In the genomic region with DNA sequence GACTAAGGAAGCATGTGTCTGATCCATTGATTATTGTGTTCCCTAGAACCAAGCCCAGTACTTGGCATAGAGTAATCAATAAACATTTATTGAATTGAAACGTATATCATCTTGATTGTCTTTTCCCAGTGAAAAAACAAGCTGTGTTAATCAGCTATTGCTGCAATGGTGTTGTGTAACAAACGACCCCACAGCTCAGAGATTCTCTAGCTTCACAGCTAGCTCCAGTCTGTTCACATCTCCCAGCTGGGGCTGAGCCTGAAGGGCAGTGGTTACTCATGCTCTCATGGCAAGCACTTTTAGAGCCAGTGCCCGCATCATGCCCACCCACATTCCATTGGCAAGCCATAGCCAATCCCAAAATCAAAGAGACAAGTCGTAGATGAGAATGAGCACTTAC, we compare ENCODE assay signal across 24 cellular contexts.
"Had no signal": no experiment of that assay in that cellular context is flagged by ENCODE, and none has a peak within 500 bp of the region (broad histone marks: within the 10 kb centered on the region; RNA-seq: fewer than 3 reads in every experiment).

No MANE protein-coding gene starts in this region.

- H3K9ac ChIP-seq: neural progenitor cell had no signal

- H3K4me3 ChIP-seq: left lung, lower lobe of right lung, neural progenitor cell, testis, transverse colon had no signal

- H3K27me3 ChIP-seq: left lung, neural progenitor cell, testis, transverse colon had no signal

- H3K9me3 ChIP-seq: left lung, lower lobe of right lung, testis, transverse colon had no signal

- H3K4me1 ChIP-seq: transverse colon had no signal

- H3K36me3 ChIP-seq: left lung, lower lobe of right lung, neural progenitor cell, transverse colon, WERI-Rb-1 had no signal

- H3K27me3 Mint-ChIP-seq: activated naive CD4-positive, alpha-beta T cell treated with anti-CD3 and anti-CD28 coated beads, Interleukin-2, amount 50 U/mL, for 24 hours; activated T-cell treated with anti-CD3 and anti-CD28 coated beads, Interleukin-2, amount 50 U/mL, for 24 hours had no signal

- H3K27ac ChIP-seq: left lung, lower lobe of right lung, neural progenitor cell, testis, transverse colon, WERI-Rb-1 had no signal

- H3K4me3 Mint-ChIP-seq: activated CD4-positive, alpha-beta memory T cell treated with anti-CD3 and anti-CD28 coated beads, Interleukin-2, amount 10 ng/mL, durations not matched to agents 7 days and 5 days; activated CD4-positive, alpha-beta T cell treated with anti-CD3 and anti-CD28 coated beads, Interleukin-2, amount 10 ng/mL, durations not matched to agents 7 days and 5 days; activated naive CD4-positive, alpha-beta T cell treated with anti-CD3 and anti-CD28 coated beads, Interleukin-2, amount 50 U/mL, for 24 hours; activated naive CD8-positive, alpha-beta T cell treated with anti-CD3 and anti-CD28 coated beads, Interleukin-2, amount 50 U/mL, for 24 hours; activated T-cell treated with anti-CD3 and anti-CD28 coated beads, Interleukin-2, amount 50 U/mL, for 24 hours; endodermal cell; neural progenitor cell had no signal

- H3K4me2 ChIP-seq: neural progenitor cell had no signal

- H3K9me3 Mint-ChIP-seq: activated CD4-positive, alpha-beta memory T cell treated with anti-CD3 and anti-CD28 coated beads, Interleukin-2, amount 10 ng/mL, durations not matched to agents 7 days and 5 days; activated CD4-positive, alpha-beta T cell treated with anti-CD3 and anti-CD28 coated beads, Interleukin-2, amount 10 ng/mL, durations not matched to agents 7 days and 5 days; activated naive CD4-positive, alpha-beta T cell treated with anti-CD3 and anti-CD28 coated beads, Interleukin-2, amount 50 U/mL, for 24 hours; activated naive CD8-positive, alpha-beta T cell treated with anti-CD3 and anti-CD28 coated beads, Interleukin-2, amount 50 U/mL, for 24 hours; activated T-cell treated with anti-CD3 and anti-CD28 coated beads, Interleukin-2, amount 50 U/mL, for 24 hours; endodermal cell; naive thymus-derived CD8-positive, alpha-beta T cell; neural progenitor cell had no signal

- H3K27ac Mint-ChIP-seq: activated CD4-positive, alpha-beta memory T cell treated with anti-CD3 and anti-CD28 coated beads, Interleukin-2, amount 10 ng/mL, durations not matched to agents 7 days and 5 days; activated CD4-positive, alpha-beta T cell treated with anti-CD3 and anti-CD28 coated beads, Interleukin-2, amount 10 ng/mL, durations not matched to agents 7 days and 5 days; activated naive CD4-positive, alpha-beta T cell treated with anti-CD3 and anti-CD28 coated beads, Interleukin-2, amount 50 U/mL, for 24 hours; activated naive CD8-positive, alpha-beta T cell treated with anti-CD3 and anti-CD28 coated beads, Interleukin-2, amount 50 U/mL, for 24 hours; activated T-cell treated with anti-CD3 and anti-CD28 coated beads, Interleukin-2, amount 50 U/mL, for 24 hours; endodermal cell; neural progenitor cell had no signal

- H2AFZ ChIP-seq: neural progenitor cell had no signal

- H3K36me3 Mint-ChIP-seq: activated naive CD4-positive, alpha-beta T cell treated with anti-CD3 and anti-CD28 coated beads, Interleukin-2, amount 50 U/mL, for 24 hours; naive thymus-derived CD8-positive, alpha-beta T cell; neural progenitor cell had no signal

- DNase-seq: activated CD4-positive, alpha-beta memory T cell treated with anti-CD3 and anti-CD28 coated beads, Interleukin-2, amount 10 ng/mL, durations not matched to agents 7 days and 5 days; activated CD4-positive, alpha-beta T cell treated with anti-CD3 and anti-CD28 coated beads, Interleukin-2, amount 10 ng/mL, durations not matched to agents 7 days and 5 days; activated CD8-positive, alpha-beta memory T cell treated with anti-CD3 and anti-CD28 coated beads, Interleukin-2, amount 50 U/mL, for 48 hours; activated naive CD8-positive, alpha-beta T cell treated with anti-CD3 and anti-CD28 coated beads, Interleukin-2, amount 50 U/mL, for 24 hours; activated T-cell treated with anti-CD3 and anti-CD28 coated beads, Interleukin-2, amount 50 U/mL, for 24 hours; amygdala; central memory CD4-positive, alpha-beta T cell; endodermal cell; foreskin fibroblast; left lung; lower lobe of right lung; mesenchymal stem cell; naive thymus-derived CD8-positive, alpha-beta T cell; occipital lobe; right cardiac atrium; stimulated activated CD4-positive, alpha-beta T cell treated with anti-CD3 and anti-CD28 coated beads, Interleukin-12 subunit alpha, Interleukin-12 subunit beta, amount 100 ng/mL, for 4 hours; stimulated activated CD4-positive, alpha-beta T cell treated with anti-CD3 and anti-CD28 coated beads, Interleukin-4, amount 100 ng/mL, for 1 hour; stimulated activated naive CD8-positive, alpha-beta T cell treated with anti-CD3 and anti-CD28 coated beads, Interleukin-15, Interleukin-2, amounts not matched to agents 100 U/mL and 50 U/mL, for 24 hours; T1000; testis; transverse colon; WERI-Rb-1 had no signal
